ENCODE assay signal across 18 cellular contexts in the genomic region with DNA sequence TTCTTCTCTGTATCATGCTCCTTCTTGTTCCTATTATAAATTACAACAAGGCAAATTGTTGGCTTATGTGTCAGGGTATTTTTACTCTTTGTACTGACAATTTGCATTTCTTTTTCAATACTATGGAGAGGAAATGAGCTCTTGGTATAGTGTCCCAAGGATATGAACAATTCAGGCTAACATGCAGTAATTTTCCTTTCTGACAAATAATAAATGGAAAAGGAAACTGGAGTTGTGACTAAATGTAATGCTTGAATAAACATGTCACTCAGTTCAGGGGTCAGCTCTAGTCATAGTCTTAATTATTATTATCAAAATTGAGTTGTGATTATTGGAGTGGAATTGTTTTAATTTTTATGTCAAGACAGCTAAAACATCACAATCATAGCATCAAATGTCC.
DNase-seq lines count a peak whose midpoint lies in the region; ATAC-seq, FAIRE-seq and TF ChIP-seq lines count a peak whose summit lies in the region.
"Had no signal": no experiment of that assay in that cellular context is flagged by ENCODE, and none has a peak within 500 bp of the region (broad histone marks: within the 10 kb centered on the region; RNA-seq: fewer than 3 reads in every experiment).

No MANE protein-coding gene starts in this region.

- no peaks in the 10 kb centered on the region for H3K9me3 ChIP-seq in right atrium auricular region
- no peaks in the 10 kb centered on the region for H3K9me3 ChIP-seq in muscle layer of duodenum (ENCODE audit: control insufficient read depth in 1 of 2, low read length in 2 of 2)
- H3K9me3 ChIP-seq: pancreas had no signal

- peak overlapping the region; percentile 68 to 76 for H3K27ac ChIP-seq in right atrium auricular region
- peak overlapping the region; percentile 81 for H3K27ac ChIP-seq in muscle layer of duodenum (ENCODE audit: low read length)
- H3K27ac ChIP-seq in dorsolateral prefrontal cortex = peak overlapping the region in 3 of 59 donors; percentile 44 to 53 (median 48)
- H3K27ac ChIP-seq: cardiac muscle cell had no signal

- no peak for ATAC-seq in Right ventricle myocardium superior (ENCODE audit: poor library complexity)
- no peak for ATAC-seq in HG03135 (IDR thresholded peaks at IDR 0.05; ENCODE audit: unreplicated experiment)
- ATAC-seq in HG02642 (IDR thresholded peaks at IDR 0.05; ENCODE audit: poor library complexity, unreplicated experiment) = no peak
- ATAC-seq: activated CD4-positive, CD25-positive, alpha-beta regulatory T cell treated with anti-CD3 and anti-CD28 coated beads, Interleukin-2, amount 50 U/mL, for 24 hours; Panc1; pancreas had no signal

- H3K36me3 ChIP-seq in right atrium auricular region = no peaks in the 10 kb centered on the region
- H3K36me3 ChIP-seq in bronchial epithelial cell (ENCODE audit: control insufficient read depth, insufficient read depth, low read length) = no peaks in the 10 kb centered on the region
- H3K36me3 ChIP-seq in muscle layer of duodenum (ENCODE audit: control insufficient read depth in 1 of 2, insufficient read depth in 2 of 2, low read length in 2 of 2) = peaks cover 0 to 3% of the 10 kb centered on the region in 2 donors
- H3K36me3 ChIP-seq: cardiac muscle cell, pancreas had no signal

- H3K4me1 ChIP-seq in right atrium auricular region = peaks cover 0 to 38% of the 10 kb centered on the region in 2 donors
- H3K4me1 ChIP-seq in muscle layer of duodenum (ENCODE audit: control insufficient read depth in 1 of 2, insufficient read depth in 2 of 2, low read length in 2 of 2) = peaks cover 23 to 39% of the 10 kb centered on the region in 2 donors

- no peak overlapping the region for H3K4me3 ChIP-seq in right atrium auricular region
- no peak overlapping the region for H3K4me3 ChIP-seq in bronchial epithelial cell (ENCODE audit: low read depth, low read length)
- H3K4me3 ChIP-seq in muscle layer of duodenum (ENCODE audit: low read depth in 1 of 2, low read length in 2 of 2) = no peak overlapping the region
- H3K4me3 ChIP-seq in dorsolateral prefrontal cortex = no peak overlapping the region
- H3K4me3 ChIP-seq: cardiac muscle cell, pancreas had no signal

- H3K27me3 ChIP-seq in right atrium auricular region (no peaks in the 10 kb centered on the region), bronchial epithelial cell (ENCODE audit: control insufficient read depth, insufficient read depth, low read length) (no peaks in the 10 kb centered on the region), muscle layer of duodenum (ENCODE audit: low read depth, low read length) (no peaks in the 10 kb centered on the region), dorsolateral prefrontal cortex (peaks cover 0 to 3% (median 0%) of the 10 kb centered on the region in 45 donors)
- H3K27me3 ChIP-seq: cardiac muscle cell, pancreas had no signal

- intact Hi-C loops in Right ventricle myocardium superior (cut with DNase I) = no loop called here
- intact Hi-C loops in dorsolateral prefrontal cortex (cut with DNase I) = no loop called here

- DNase-seq in right atrium auricular region (ENCODE audit: low spot score) = no peak
- no peak for DNase-seq in Right ventricle myocardium superior
- DNase-seq in bronchial epithelial cell (ENCODE audit: low read depth) = peak; percentile 49
- DNase-seq in NCI-H187 treated with DMSO at 0.1 percent for 48 hours (lab: John Stamatoyannopoulos, UW) = no peak
- no peak for DNase-seq in dorsolateral prefrontal cortex
- DNase-seq: activated CD8-positive, alpha-beta memory T cell treated with anti-CD3 and anti-CD28 coated beads, Interleukin-2, amount 50 U/mL, for 4 hours; activated naive CD4-positive, alpha-beta T cell treated with Interleukin-2 at 50 U/mL for 16 hours; endodermal cell; immature natural killer cell; MM.1S; pancreas had no signal

- TF ChIP-seq CTCF in right atrium auricular region (IDR thresholded peaks at IDR 0.05) (no peak), bronchial epithelial cell (IDR thresholded peaks at IDR 0.05; ENCODE audit: insufficient read depth, low read length, severe bottlenecking) (no peak), dorsolateral prefrontal cortex (IDR thresholded peaks at IDR 0.05 in 54 of 56, conservative IDR thresholded peaks at IDR 0.05 in 2 of 56; ENCODE audit: low read depth in 1 of 56, partially characterized antibody in 56 of 56) (no peak)

- no peak for FAIRE-seq in bronchial epithelial cell (lab: Jason Lieb, UNC)
- FAIRE-seq: HTR-8/SVneo, pancreas had no signal
